ENCODE assay signal across 5 cellular contexts in genomic region chr1:219755234-219755633, GRCh38.
"Had no signal": no experiment of that assay in that cellular context is flagged by ENCODE, and none has a peak within 500 bp of the region (broad histone marks: within the 10 kb centered on the region; RNA-seq: fewer than 3 reads in every experiment).

No MANE protein-coding gene starts in this region.

- DNase-seq: H9, HCEC 1CT, KG1 had no signal

- H3K9me3 Mint-ChIP-seq: GM23338, H9 had no signal

- H3K4me1 Mint-ChIP-seq: GM23338, IgD-negative memory B cell had no signal

- H3K36me3 Mint-ChIP-seq: IgD-negative memory B cell had no signal

- ATAC-seq: GM23338 had no signal

- H3K4me3 ChIP-seq: GM23338 had no signal

- H2AFZ ChIP-seq: GM23338 had no signal

- H3K4me2 ChIP-seq: GM23338 had no signal

- H3K27ac Mint-ChIP-seq: GM23338, H9 had no signal

- H3K4me3 Mint-ChIP-seq: GM23338, H9, IgD-negative memory B cell had no signal
